Comparison of ENCODE assay signal across 1 cellular context in the genomic region with DNA sequence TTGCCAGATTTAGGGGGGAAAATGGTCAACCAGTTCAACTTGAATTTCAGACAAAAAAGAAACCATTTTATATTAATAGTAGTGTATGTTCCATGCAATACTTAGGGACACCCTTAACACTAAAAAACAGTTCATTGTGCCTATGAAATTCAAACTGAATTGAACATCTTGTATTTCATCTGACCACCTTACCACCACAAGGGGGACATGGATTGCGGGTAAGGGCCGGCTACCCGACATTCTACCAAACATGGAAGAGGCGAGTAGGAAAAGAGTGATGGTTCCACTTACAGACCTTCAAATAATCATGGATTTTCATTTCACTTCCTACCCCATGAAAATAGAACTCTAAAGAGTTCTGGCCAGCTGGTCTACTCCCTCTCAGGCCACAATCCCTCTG.
TF ChIP-seq lines count a peak whose summit lies in the region.

No MANE protein-coding gene starts in this region.

TF ChIP-seq in GM23338, 12 proteins besides CTCF, POLR2A, EP300 and RAD21:
- TF ChIP-seq, protein P1, sequence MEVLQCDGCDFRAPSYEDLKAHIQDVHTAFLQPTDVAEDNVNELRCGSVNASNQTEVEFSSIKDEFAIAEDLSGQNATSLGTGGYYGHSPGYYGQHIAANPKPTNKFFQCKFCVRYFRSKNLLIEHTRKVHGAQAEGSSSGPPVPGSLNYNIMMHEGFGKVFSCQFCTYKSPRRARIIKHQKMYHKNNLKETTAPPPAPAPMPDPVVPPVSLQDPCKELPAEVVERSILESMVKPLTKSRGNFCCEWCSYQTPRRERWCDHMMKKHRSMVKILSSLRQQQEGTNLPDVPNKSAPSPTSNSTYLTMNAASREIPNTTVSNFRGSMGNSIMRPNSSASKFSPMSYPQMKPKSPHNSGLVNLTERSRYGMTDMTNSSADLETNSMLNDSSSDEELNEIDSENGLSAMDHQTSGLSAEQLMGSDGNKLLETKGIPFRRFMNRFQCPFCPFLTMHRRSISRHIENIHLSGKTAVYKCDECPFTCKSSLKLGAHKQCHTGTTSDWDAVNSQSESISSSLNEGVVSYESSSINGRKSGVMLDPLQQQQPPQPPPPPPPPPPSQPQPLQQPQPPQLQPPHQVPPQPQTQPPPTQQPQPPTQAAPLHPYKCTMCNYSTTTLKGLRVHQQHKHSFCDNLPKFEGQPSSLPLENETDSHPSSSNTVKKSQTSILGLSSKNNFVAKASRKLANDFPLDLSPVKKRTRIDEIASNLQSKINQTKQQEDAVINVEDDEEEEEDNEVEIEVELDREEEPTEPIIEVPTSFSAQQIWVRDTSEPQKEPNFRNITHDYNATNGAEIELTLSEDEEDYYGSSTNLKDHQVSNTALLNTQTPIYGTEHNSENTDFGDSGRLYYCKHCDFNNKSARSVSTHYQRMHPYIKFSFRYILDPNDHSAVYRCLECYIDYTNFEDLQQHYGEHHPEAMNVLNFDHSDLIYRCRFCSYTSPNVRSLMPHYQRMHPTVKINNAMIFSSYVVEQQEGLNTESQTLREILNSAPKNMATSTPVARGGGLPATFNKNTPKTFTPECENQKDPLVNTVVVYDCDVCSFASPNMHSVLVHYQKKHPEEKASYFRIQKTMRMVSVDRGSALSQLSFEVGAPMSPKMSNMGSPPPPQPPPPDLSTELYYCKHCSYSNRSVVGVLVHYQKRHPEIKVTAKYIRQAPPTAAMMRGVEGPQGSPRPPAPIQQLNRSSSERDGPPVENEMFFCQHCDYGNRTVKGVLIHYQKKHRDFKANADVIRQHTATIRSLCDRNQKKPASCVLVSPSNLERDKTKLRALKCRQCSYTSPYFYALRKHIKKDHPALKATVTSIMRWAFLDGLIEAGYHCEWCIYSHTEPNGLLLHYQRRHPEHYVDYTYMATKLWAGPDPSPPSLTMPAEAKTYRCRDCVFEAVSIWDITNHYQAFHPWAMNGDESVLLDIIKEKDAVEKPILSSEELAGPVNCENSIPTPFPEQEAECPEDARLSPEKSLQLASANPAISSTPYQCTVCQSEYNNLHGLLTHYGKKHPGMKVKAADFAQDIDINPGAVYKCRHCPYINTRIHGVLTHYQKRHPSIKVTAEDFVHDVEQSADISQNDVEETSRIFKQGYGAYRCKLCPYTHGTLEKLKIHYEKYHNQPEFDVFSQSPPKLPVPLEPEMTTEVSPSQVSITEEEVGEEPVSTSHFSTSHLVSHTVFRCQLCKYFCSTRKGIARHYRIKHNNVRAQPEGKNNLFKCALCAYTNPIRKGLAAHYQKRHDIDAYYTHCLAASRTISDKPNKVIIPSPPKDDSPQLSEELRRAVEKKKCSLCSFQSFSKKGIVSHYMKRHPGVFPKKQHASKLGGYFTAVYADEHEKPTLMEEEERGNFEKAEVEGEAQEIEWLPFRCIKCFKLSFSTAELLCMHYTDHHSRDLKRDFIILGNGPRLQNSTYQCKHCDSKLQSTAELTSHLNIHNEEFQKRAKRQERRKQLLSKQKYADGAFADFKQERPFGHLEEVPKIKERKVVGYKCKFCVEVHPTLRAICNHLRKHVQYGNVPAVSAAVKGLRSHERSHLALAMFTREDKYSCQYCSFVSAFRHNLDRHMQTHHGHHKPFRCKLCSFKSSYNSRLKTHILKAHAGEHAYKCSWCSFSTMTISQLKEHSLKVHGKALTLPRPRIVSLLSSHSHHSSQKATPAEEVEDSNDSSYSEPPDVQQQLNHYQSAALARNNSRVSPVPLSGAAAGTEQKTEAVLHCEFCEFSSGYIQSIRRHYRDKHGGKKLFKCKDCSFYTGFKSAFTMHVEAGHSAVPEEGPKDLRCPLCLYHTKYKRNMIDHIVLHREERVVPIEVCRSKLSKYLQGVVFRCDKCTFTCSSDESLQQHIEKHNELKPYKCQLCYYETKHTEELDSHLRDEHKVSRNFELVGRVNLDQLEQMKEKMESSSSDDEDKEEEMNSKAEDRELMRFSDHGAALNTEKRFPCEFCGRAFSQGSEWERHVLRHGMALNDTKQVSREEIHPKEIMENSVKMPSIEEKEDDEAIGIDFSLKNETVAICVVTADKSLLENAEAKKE (CRISPR knock-in tag; IDR thresholded peaks at IDR 0.05), result no peak
- TF ChIP-seq ZNF331 (CRISPR knock-in tag; IDR thresholded peaks at IDR 0.05; ENCODE audit: low read depth), result no peak
- no peak for TF ChIP-seq EZH2phosphoT487 (IDR thresholded peaks at IDR 0.05; ENCODE audit: unreplicated experiment)
- no peak for TF ChIP-seq CREB1 (CRISPR knock-in tag; IDR thresholded peaks at IDR 0.05; ENCODE audit: low read depth)
- TF ChIP-seq, protein P2, sequence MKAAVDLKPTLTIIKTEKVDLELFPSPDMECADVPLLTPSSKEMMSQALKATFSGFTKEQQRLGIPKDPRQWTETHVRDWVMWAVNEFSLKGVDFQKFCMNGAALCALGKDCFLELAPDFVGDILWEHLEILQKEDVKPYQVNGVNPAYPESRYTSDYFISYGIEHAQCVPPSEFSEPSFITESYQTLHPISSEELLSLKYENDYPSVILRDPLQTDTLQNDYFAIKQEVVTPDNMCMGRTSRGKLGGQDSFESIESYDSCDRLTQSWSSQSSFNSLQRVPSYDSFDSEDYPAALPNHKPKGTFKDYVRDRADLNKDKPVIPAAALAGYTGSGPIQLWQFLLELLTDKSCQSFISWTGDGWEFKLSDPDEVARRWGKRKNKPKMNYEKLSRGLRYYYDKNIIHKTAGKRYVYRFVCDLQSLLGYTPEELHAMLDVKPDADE (IDR thresholded peaks at IDR 0.05), result no peak
- no peak for TF ChIP-seq STAT1 (IDR thresholded peaks at IDR 0.05; ENCODE audit: unreplicated experiment)
- no peak for TF ChIP-seq JUNB (IDR thresholded peaks at IDR 0.05; ENCODE audit: unreplicated experiment)
- no peak for TF ChIP-seq EZH2 (IDR thresholded peaks at IDR 0.05; ENCODE audit: low read depth, unreplicated experiment)
- no peak for TF ChIP-seq ZNF114 (CRISPR knock-in tag; IDR thresholded peaks at IDR 0.05)
- TF ChIP-seq, protein P3, sequence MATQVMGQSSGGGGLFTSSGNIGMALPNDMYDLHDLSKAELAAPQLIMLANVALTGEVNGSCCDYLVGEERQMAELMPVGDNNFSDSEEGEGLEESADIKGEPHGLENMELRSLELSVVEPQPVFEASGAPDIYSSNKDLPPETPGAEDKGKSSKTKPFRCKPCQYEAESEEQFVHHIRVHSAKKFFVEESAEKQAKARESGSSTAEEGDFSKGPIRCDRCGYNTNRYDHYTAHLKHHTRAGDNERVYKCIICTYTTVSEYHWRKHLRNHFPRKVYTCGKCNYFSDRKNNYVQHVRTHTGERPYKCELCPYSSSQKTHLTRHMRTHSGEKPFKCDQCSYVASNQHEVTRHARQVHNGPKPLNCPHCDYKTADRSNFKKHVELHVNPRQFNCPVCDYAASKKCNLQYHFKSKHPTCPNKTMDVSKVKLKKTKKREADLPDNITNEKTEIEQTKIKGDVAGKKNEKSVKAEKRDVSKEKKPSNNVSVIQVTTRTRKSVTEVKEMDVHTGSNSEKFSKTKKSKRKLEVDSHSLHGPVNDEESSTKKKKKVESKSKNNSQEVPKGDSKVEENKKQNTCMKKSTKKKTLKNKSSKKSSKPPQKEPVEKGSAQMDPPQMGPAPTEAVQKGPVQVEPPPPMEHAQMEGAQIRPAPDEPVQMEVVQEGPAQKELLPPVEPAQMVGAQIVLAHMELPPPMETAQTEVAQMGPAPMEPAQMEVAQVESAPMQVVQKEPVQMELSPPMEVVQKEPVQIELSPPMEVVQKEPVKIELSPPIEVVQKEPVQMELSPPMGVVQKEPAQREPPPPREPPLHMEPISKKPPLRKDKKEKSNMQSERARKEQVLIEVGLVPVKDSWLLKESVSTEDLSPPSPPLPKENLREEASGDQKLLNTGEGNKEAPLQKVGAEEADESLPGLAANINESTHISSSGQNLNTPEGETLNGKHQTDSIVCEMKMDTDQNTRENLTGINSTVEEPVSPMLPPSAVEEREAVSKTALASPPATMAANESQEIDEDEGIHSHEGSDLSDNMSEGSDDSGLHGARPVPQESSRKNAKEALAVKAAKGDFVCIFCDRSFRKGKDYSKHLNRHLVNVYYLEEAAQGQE (IDR thresholded peaks at IDR 0.05; ENCODE audit: unreplicated experiment), result no peak
